8 cellular contexts compared by ENCODE assay signal in genomic region chr17:8209909-8210760, GRCh38. TPM values are rescaled to one million over a fixed set of nuclear protein-coding genes. Genes with fewer than 3 reads are reported as not detected.
DNase-seq lines count a peak whose midpoint lies in the region; ATAC-seq, FAIRE-seq and TF ChIP-seq lines count a peak whose summit lies in the region.

TSS of gene AURKB (minus strand) at chr17:8210575. CDS start at chr17:8210224, 351 bp downstream.

- peak within 1 kb of the TSS; percentile 76 for H3K9ac ChIP-seq in mucosa of stomach (ENCODE audit: low read length)

- H3K27me3 ChIP-seq in mucosa of stomach (ENCODE audit: control insufficient read depth, insufficient read depth, low read length), result no peaks in the 10 kb centered on the region

- H3K9me3 ChIP-seq in mucosa of stomach (ENCODE audit: control insufficient read depth, low read length), result no peaks in the 10 kb centered on the region

- TF ChIP-seq CTCF in D721Med (IDR thresholded peaks at IDR 0.05; ENCODE audit: insufficient read depth, missing control alignments) (no peak), epithelial cell of proximal tubule (conservative IDR thresholded peaks at IDR 0.05; ENCODE audit: low read depth, low read length) (peak; percentile 13)

- H3K36me3 ChIP-seq in mucosa of stomach (ENCODE audit: control insufficient read depth, insufficient read depth, low read length), result no peaks in the 10 kb centered on the region

- DNase-seq in D721Med (ENCODE audit: insufficient read length, low spot score) (peak; percentile 96), HuH-7 (ENCODE audit: low spot score) (peak; percentile 87), OCI-M2 (lab: John Stamatoyannopoulos, UW; ENCODE audit: unreplicated experiment) (peak; percentile 51), activated T-cell treated with anti-CD3 and anti-CD28 coated beads for 24 hours (ENCODE audit: low read depth) (peak; percentile 89), epithelial cell of proximal tubule (ENCODE audit: low read depth) (peak; percentile 70)
- peak; percentile 95 for DNase-seq in stimulated activated CD8-positive, alpha-beta memory T cell treated with anti-CD3 and anti-CD28 coated beads, Interleukin-4, amount 100 ng/mL, for 48 hours

- H3K4me1 ChIP-seq in mucosa of stomach (ENCODE audit: control insufficient read depth, insufficient read depth, low read length), result peaks cover 13% of the 10 kb centered on the region

- peak; percentile 69 for ATAC-seq in GM21515 (IDR thresholded peaks at IDR 0.05; ENCODE audit: unreplicated experiment)

- H3K4me3 ChIP-seq in epithelial cell of proximal tubule (ENCODE audit: low read depth, low read length), result peak within 1 kb of the TSS; percentile 77
- peak within 1 kb of the TSS; percentile 87 for H3K4me3 ChIP-seq in mucosa of stomach (ENCODE audit: low read length)

- FAIRE-seq in D721Med (lab: Jason Lieb, UNC), result peak; percentile 16

RNA-seq across cellular contexts. Expression of gene AURKB, which starts in this region (rescaled TPM):
- 136 and 165 TPM in 2 replicates for total RNA-seq in epithelial cell of proximal tubule

Comparison
In these comparisons a context has a peak if more than half of its experiments do, and no peak if none do; other contexts are left out.
1. Peak in every context shown above with its lines: DNase-seq, ATAC-seq and H3K4me3 ChIP-seq.